In genomic region chr13:81745391-81745790, GRCh38 we compare ENCODE assay signal across 15 cellular contexts.
"Had no signal": no experiment of that assay in that cellular context is flagged by ENCODE, and none has a peak within 500 bp of the region (broad histone marks: within the 10 kb centered on the region; RNA-seq: fewer than 3 reads in every experiment).

No MANE protein-coding gene starts in this region.

- H3K4me3 ChIP-seq: ascending aorta, coronary artery, left lung, spleen, thoracic aorta, upper lobe of left lung had no signal

- DNase-seq: activated CD4-positive, alpha-beta T cell treated with anti-CD3 and anti-CD28 coated beads, Interleukin-2, amount 10 ng/mL, durations not matched to agents 7 days and 5 days; activated CD8-positive, alpha-beta memory T cell treated with anti-CD3 and anti-CD28 coated beads, Interleukin-2, amount 50 U/mL, for 4 hours; activated effector memory CD4-positive, alpha-beta T cell treated with anti-CD3 and anti-CD28 coated beads, Interleukin-2, amount 50 U/mL, for 16 hours; activated naive CD4-positive, alpha-beta T cell treated with anti-CD3 and anti-CD28 coated beads, Interleukin-2, amount 50 U/mL, for 16 hours; activated T-cell treated with anti-CD3 and anti-CD28 coated beads, Interleukin-2, amount 50 U/mL, for 4 hours; hypothalamus; left lung; mammary epithelial cell; occipital lobe; spleen; stimulated activated CD4-positive, alpha-beta T cell treated with anti-CD3 and anti-CD28 coated beads, Interleukin-4, amount 100 ng/mL, for 4 hours; upper lobe of left lung had no signal
